In the genomic region with DNA sequence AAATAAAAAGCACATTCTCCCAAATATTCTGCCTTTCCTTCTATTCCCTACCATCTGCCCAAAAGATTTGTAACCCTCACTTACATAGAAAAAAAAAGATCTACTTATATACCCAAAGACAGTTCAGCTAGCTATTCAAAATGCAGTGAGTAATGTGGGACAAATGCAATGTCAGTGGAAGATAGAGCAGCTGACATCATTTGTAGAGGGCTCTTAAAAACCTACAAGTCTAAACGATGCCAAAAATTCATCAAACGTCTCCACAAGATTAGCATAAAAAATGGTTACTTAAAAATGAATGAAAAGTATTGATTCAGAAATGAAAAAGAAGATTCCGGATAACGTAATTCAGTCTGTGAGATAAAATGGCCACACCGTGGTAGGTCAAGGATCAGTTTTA, we compare ENCODE assay signal across 20 cellular contexts.
DNase-seq lines count a peak whose midpoint lies in the region; ATAC-seq, FAIRE-seq and TF ChIP-seq lines count a peak whose summit lies in the region.
"Had no signal": no experiment of that assay in that cellular context is flagged by ENCODE, and none has a peak within 500 bp of the region (broad histone marks: within the 10 kb centered on the region; RNA-seq: fewer than 3 reads in every experiment).

No MANE protein-coding gene starts in this region.

- H3K9me3 ChIP-seq in SJCRH30 (replicated peaks) (0 out of 2 replicates have a peak, but pooled peaks cover 3% of the 10 kb centered on the region), esophagus squamous epithelium (no peaks in the 10 kb centered on the region), MG63 (no peaks in the 10 kb centered on the region)
- H3K9me3 ChIP-seq: Caco-2 had no signal

- DNase-seq in G401 (ENCODE audit: low spot score) = peak; percentile 25
- DNase-seq in SJCRH30 = peak in 1 of 2 experiments; percentile 30
- DNase-seq in esophagus squamous epithelium (lab: John Stamatoyannopoulos, UW) = no peak
- no peak for DNase-seq in MG63
- DNase-seq: ACHN; Caco-2; CD4-positive, alpha-beta T cell; GF-D8; GOT3; H7; HFFc6; IMR-90 had no signal

- peak; percentile 31 for FAIRE-seq in colon (lab: Jason Lieb, UNC)
- FAIRE-seq: A204.1, D721Med, HTR-8/SVneo had no signal

- no peak for TF ChIP-seq POLR2A in esophagus squamous epithelium (IDR thresholded peaks at IDR 0.05)

- no peak for TF ChIP-seq CTCF in esophagus squamous epithelium (IDR thresholded peaks at IDR 0.05)

- in situ Hi-C loops in G401 (cut with HindIII; ENCODE audit: low sequenced_read_pairs) = no loop called here

- WGBS in esophagus squamous epithelium, 2 donors = 55 to 66% methylated on average over 5 of the region's 5 CpGs

- intact Hi-C loops in esophagus squamous epithelium (cut with DNase I) = no loop called here

- H3K4me1 ChIP-seq in SJCRH30 (peaks cover 46% of the 10 kb centered on the region), esophagus squamous epithelium (no peaks in the 10 kb centered on the region)
- H3K4me1 ChIP-seq: Caco-2 had no signal

- H3K36me3 ChIP-seq in SJCRH30 (no peaks in the 10 kb centered on the region; the same call in 1 of the 2 replicates), esophagus squamous epithelium (no peaks in the 10 kb centered on the region), MG63 (no peaks in the 10 kb centered on the region)

- no peak overlapping the region for H3K4me3 ChIP-seq in SJCRH30
- H3K4me3 ChIP-seq in esophagus squamous epithelium = no peak overlapping the region
- H3K4me3 ChIP-seq in MG63 = no peak overlapping the region

- no peak for ATAC-seq in SK-N-SH treated with all-trans-retinoic acid at 6 μM for 48 hours
- no peak for ATAC-seq in HG03159 (IDR thresholded peaks at IDR 0.05; ENCODE audit: unreplicated experiment)
- ATAC-seq: HCT116 had no signal

- no peaks in the 10 kb centered on the region for H3K27me3 ChIP-seq in SJCRH30
- H3K27me3 ChIP-seq in esophagus squamous epithelium = no peaks in the 10 kb centered on the region
- no peaks in the 10 kb centered on the region for H3K27me3 ChIP-seq in MG63

- H3K27ac ChIP-seq in SJCRH30 = peak overlapping the region; percentile 24
- no peak overlapping the region for H3K27ac ChIP-seq in esophagus squamous epithelium
- H3K27ac ChIP-seq: C4-2B had no signal

TF ChIP-seq in SK-N-SH treated with all-trans-retinoic acid at 6 μM for 48 hours, 23 proteins besides CTCF, POLR2A, EP300 and RAD21:
- TF ChIP-seq ZFP30 (CRISPR knock-in tag; IDR thresholded peaks at IDR 0.05) = no peak
- TF ChIP-seq, protein P1, sequence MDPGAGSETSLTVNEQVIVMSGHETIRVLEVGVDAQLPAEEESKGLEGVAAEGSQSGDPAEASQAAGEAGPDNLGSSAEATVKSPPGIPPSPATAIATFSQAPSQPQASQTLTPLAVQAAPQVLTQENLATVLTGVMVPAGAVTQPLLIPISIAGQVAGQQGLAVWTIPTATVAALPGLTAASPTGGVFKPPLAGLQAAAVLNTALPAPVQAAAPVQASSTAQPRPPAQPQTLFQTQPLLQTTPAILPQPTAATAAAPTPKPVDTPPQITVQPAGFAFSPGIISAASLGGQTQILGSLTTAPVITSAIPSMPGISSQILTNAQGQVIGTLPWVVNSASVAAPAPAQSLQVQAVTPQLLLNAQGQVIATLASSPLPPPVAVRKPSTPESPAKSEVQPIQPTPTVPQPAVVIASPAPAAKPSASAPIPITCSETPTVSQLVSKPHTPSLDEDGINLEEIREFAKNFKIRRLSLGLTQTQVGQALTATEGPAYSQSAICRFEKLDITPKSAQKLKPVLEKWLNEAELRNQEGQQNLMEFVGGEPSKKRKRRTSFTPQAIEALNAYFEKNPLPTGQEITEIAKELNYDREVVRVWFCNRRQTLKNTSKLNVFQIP (CRISPR knock-in tag; IDR thresholded peaks at IDR 0.05; ENCODE audit: borderline replicate concordance, low read depth) = no peak
- no peak for TF ChIP-seq TCF4 (CRISPR knock-in tag; IDR thresholded peaks at IDR 0.05; ENCODE audit: borderline replicate concordance)
- TF ChIP-seq ZFP3 (CRISPR knock-in tag; IDR thresholded peaks at IDR 0.05) = no peak
- TF ChIP-seq OSR1 (CRISPR knock-in tag; IDR thresholded peaks at IDR 0.05) = no peak
- no peak for TF ChIP-seq GLIS3 (CRISPR knock-in tag; IDR thresholded peaks at IDR 0.05)
- TF ChIP-seq, protein P2, sequence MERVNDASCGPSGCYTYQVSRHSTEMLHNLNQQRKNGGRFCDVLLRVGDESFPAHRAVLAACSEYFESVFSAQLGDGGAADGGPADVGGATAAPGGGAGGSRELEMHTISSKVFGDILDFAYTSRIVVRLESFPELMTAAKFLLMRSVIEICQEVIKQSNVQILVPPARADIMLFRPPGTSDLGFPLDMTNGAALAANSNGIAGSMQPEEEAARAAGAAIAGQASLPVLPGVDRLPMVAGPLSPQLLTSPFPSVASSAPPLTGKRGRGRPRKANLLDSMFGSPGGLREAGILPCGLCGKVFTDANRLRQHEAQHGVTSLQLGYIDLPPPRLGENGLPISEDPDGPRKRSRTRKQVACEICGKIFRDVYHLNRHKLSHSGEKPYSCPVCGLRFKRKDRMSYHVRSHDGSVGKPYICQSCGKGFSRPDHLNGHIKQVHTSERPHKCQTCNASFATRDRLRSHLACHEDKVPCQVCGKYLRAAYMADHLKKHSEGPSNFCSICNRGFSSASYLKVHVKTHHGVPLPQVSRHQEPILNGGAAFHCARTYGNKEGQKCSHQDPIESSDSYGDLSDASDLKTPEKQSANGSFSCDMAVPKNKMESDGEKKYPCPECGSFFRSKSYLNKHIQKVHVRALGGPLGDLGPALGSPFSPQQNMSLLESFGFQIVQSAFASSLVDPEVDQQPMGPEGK (CRISPR knock-in tag; IDR thresholded peaks at IDR 0.05; ENCODE audit: borderline replicate concordance) = no peak
- TF ChIP-seq, protein P3, sequence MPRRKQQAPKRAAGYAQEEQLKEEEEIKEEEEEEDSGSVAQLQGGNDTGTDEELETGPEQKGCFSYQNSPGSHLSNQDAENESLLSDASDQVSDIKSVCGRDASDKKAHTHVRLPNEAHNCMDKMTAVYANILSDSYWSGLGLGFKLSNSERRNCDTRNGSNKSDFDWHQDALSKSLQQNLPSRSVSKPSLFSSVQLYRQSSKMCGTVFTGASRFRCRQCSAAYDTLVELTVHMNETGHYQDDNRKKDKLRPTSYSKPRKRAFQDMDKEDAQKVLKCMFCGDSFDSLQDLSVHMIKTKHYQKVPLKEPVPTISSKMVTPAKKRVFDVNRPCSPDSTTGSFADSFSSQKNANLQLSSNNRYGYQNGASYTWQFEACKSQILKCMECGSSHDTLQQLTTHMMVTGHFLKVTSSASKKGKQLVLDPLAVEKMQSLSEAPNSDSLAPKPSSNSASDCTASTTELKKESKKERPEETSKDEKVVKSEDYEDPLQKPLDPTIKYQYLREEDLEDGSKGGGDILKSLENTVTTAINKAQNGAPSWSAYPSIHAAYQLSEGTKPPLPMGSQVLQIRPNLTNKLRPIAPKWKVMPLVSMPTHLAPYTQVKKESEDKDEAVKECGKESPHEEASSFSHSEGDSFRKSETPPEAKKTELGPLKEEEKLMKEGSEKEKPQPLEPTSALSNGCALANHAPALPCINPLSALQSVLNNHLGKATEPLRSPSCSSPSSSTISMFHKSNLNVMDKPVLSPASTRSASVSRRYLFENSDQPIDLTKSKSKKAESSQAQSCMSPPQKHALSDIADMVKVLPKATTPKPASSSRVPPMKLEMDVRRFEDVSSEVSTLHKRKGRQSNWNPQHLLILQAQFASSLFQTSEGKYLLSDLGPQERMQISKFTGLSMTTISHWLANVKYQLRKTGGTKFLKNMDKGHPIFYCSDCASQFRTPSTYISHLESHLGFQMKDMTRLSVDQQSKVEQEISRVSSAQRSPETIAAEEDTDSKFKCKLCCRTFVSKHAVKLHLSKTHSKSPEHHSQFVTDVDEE (CRISPR knock-in tag; IDR thresholded peaks at IDR 0.05) = no peak
- TF ChIP-seq ZNF70 (CRISPR knock-in tag; IDR thresholded peaks at IDR 0.05) = no peak
- TF ChIP-seq BACH2 (CRISPR knock-in tag; IDR thresholded peaks at IDR 0.05; ENCODE audit: borderline replicate concordance) = no peak
- no peak for TF ChIP-seq PPARA (CRISPR knock-in tag; IDR thresholded peaks at IDR 0.05; ENCODE audit: borderline replicate concordance)
- no peak for TF ChIP-seq RARB (CRISPR knock-in tag; IDR thresholded peaks at IDR 0.05)
- TF ChIP-seq ISL1 (CRISPR knock-in tag; IDR thresholded peaks at IDR 0.05) = no peak
- TF ChIP-seq, protein P4, sequence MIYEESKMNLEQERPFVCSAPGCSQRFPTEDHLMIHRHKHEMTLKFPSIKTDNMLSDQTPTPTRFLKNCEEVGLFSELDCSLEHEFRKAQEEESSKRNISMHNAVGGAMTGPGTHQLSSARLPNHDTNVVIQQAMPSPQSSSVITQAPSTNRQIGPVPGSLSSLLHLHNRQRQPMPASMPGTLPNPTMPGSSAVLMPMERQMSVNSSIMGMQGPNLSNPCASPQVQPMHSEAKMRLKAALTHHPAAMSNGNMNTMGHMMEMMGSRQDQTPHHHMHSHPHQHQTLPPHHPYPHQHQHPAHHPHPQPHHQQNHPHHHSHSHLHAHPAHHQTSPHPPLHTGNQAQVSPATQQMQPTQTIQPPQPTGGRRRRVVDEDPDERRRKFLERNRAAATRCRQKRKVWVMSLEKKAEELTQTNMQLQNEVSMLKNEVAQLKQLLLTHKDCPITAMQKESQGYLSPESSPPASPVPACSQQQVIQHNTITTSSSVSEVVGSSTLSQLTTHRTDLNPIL (CRISPR knock-in tag; IDR thresholded peaks at IDR 0.05; ENCODE audit: low read depth) = no peak
- TF ChIP-seq ESRRG (CRISPR knock-in tag; IDR thresholded peaks at IDR 0.05) = no peak
- TF ChIP-seq ZC3H10 (CRISPR knock-in tag; IDR thresholded peaks at IDR 0.05) = no peak
